In genomic region chr7:32891046-32891799, GRCh38 we compare ENCODE assay signal across 1 cellular context.
A peak's percentile ranks its signal among the peaks of the same experiment; 100 is the strongest.
TF ChIP-seq lines count a peak whose summit lies in the region.

TSS of gene KBTBD2 (minus strand) at chr7:32891760. CDS start at chr7:32879604, 12,156 bp downstream.

TF ChIP-seq in SK-N-SH, 30 proteins besides CTCF, POLR2A, EP300 and RAD21 (continued from another document):
- peak; percentile 62; the same call in 1 of the 2 replicates for TF ChIP-seq REST (IDR thresholded peaks at IDR 0.05; ENCODE audit: low read depth, low read length)
- TF ChIP-seq USF2 (IDR thresholded peaks at IDR 0.05; ENCODE audit: borderline replicate concordance, low read depth, low read length): no peak
- no peak for TF ChIP-seq TEAD4 (IDR thresholded peaks at IDR 0.05; ENCODE audit: borderline replicate concordance, insufficient read depth)
- no peak for TF ChIP-seq JUND (IDR thresholded peaks at IDR 0.05)
- no peak for TF ChIP-seq EZH2phosphoT487 (IDR thresholded peaks at IDR 0.05; ENCODE audit: borderline replicate concordance, low read depth)
- TF ChIP-seq RCOR1 (IDR thresholded peaks at IDR 0.05; ENCODE audit: low read length): no peak
- TF ChIP-seq FOSL2 (IDR thresholded peaks at IDR 0.05; ENCODE audit: borderline replicate concordance, low read depth): no peak
- TF ChIP-seq ZBTB33 (IDR thresholded peaks at IDR 0.05; ENCODE audit: borderline replicate concordance, low read depth): peak; percentile 13; the same call in 1 of the 2 replicates
- TF ChIP-seq GABPA (IDR thresholded peaks at IDR 0.05; ENCODE audit: low read depth): peak; percentile 57
- peak; percentile 96 for TF ChIP-seq FOXM1 (IDR thresholded peaks at IDR 0.05; ENCODE audit: low read depth)
- TF ChIP-seq IRF3 (IDR thresholded peaks at IDR 0.05; ENCODE audit: low read depth, low read length): no peak
- TF ChIP-seq PBX3 (IDR thresholded peaks at IDR 0.05): peak; percentile 12; the same call in 1 of the 2 replicates
- TF ChIP-seq RXRA (IDR thresholded peaks at IDR 0.05; ENCODE audit: borderline replicate concordance, low read depth): no peak
- no peak for TF ChIP-seq MEF2A (IDR thresholded peaks at IDR 0.05; ENCODE audit: borderline replicate concordance, low read depth)
- TF ChIP-seq POLR2AphosphoS5 (IDR thresholded peaks at IDR 0.05; ENCODE audit: low read depth, low read length): peak; percentile 63
- TF ChIP-seq SIN3A (IDR thresholded peaks at IDR 0.05; ENCODE audit: borderline replicate concordance, low read depth, low read length): peak; percentile 88; the same call in 1 of the 2 replicates
- no peak for TF ChIP-seq RFX5 (IDR thresholded peaks at IDR 0.05; ENCODE audit: low read length)
- TF ChIP-seq MXI1 (IDR thresholded peaks at IDR 0.05; ENCODE audit: low read depth, low read length): peak; percentile 8
- TF ChIP-seq TCF12 (IDR thresholded peaks at IDR 0.05): no peak
- no peak for TF ChIP-seq NFIC (IDR thresholded peaks at IDR 0.05; ENCODE audit: borderline replicate concordance)
TF ChIP-seq in SK-N-SH: peak in this region for 14.
